Comparison of ENCODE assay signal across 8 cellular contexts in the genomic region with DNA sequence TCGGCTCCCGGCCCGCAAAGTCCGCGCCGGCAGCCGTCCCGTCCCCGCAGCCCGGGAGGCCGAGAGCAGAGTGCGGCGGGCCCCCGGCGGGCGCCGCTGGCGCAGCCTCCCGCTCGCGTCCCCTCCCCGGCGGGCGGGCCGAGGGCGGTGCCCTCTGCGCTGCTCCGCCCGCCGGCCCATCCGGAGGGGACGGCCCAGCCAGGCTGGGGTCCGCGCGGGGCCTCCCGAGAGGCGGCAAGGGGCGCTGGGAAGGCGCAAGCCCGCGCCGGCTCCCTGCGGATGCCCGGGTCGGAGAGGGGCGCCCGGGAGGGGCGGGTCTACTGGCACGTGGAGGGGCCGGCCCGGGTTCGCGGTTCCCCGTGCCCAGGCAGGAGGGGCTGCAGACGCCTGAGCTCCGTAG. TPM values are rescaled to one million over a fixed set of nuclear protein-coding genes. Genes with fewer than 3 reads are reported as not detected.
DNase-seq lines count a peak whose midpoint lies in the region; ATAC-seq and TF ChIP-seq lines count a peak whose summit lies in the region.

A gene (minus strand): TSS at position 74 of the 400 bp plus-strand sequence. CDS start 126 bp downstream, outside the sequence.
A gene (plus strand): TSS at position 179 of the 400 bp plus-strand sequence. CDS start 1,783 bp downstream, outside the sequence.

- H3K4me1 Mint-ChIP-seq in activated CD4-positive, alpha-beta T cell treated with anti-CD3 and anti-CD28 coated beads for 36 hours = peaks cover 22% of the 10 kb centered on the region
- H3K4me1 Mint-ChIP-seq in memory B cell = peaks cover 28% of the 10 kb centered on the region

- H3K9me3 Mint-ChIP-seq in activated CD4-positive, alpha-beta T cell treated with anti-CD3 and anti-CD28 coated beads for 36 hours (ENCODE audit: low read depth) = no peaks in the 10 kb centered on the region
- H3K9me3 Mint-ChIP-seq in memory B cell = no peaks in the 10 kb centered on the region

- no peaks in the 10 kb centered on the region for H3K27me3 Mint-ChIP-seq in activated CD4-positive, alpha-beta T cell treated with anti-CD3 and anti-CD28 coated beads for 36 hours
- no peaks in the 10 kb centered on the region for H3K27me3 Mint-ChIP-seq in memory B cell

- H3K9me3 ChIP-seq in GM23248 (ENCODE audit: low read depth) = no peaks in the 10 kb centered on the region

- peak within 1 kb of the TSS; percentile 90 for H3K4me3 ChIP-seq in GM12864 (ENCODE audit: low read depth, low read length)
- peak within 1 kb of the TSS; percentile 85 for H3K4me3 ChIP-seq in GM23248
- peak within 1 kb of the TSS; percentile 79 for H3K4me3 ChIP-seq in NB4 (ENCODE audit: low read depth, low read length)

- H3K79me2 ChIP-seq in GM23248 (ENCODE audit: insufficient read depth) = peaks cover 31% of the 10 kb centered on the region

- peak within 1 kb of the TSS; percentile 97 for H3K27ac Mint-ChIP-seq in activated CD4-positive, alpha-beta T cell treated with anti-CD3 and anti-CD28 coated beads for 36 hours
- peak within 1 kb of the TSS; percentile 88 for H3K27ac Mint-ChIP-seq in memory B cell

- peaks cover 26% of the 10 kb centered on the region for H3K36me3 Mint-ChIP-seq in activated CD4-positive, alpha-beta T cell treated with anti-CD3 and anti-CD28 coated beads for 36 hours (ENCODE audit: low read depth)
- peaks cover 7% of the 10 kb centered on the region for H3K36me3 Mint-ChIP-seq in memory B cell

- peaks cover 9% of the 10 kb centered on the region; the same call in 1 of the 2 replicates for H3K36me3 ChIP-seq in GM23248 (ENCODE audit: low read depth)

- no peaks in the 10 kb centered on the region for H3K27me3 ChIP-seq in GM23248 (replicated peaks; ENCODE audit: insufficient read depth)

- H3K9ac ChIP-seq in GM23248 = peak within 1 kb of the TSS; percentile 97

- TF ChIP-seq POLR2A in NB4 (IDR thresholded peaks at IDR 0.05; ENCODE audit: extremely low read depth, insufficient read length) = peak; percentile 63

- CTCF ChIA-PET in activated CD4-positive, alpha-beta T cell treated with anti-CD3 and anti-CD28 coated beads for 36 hours (lab: Charles Lee) = interaction anchor here (0.8 to 1.8 kb wide), 5 partner anchors 8 to 180 kb away, joined by 3 to 9 read pairs (median 4); a partner anchor contains a TSS

- peak within 1 kb of the TSS; percentile 87 for H2AFZ ChIP-seq in GM23248

- peaks cover 19% of the 10 kb centered on the region for H3K4me1 ChIP-seq in GM23248 (ENCODE audit: insufficient read depth)

- peak within 1 kb of the TSS; percentile 98 for H3K27ac ChIP-seq in GM23248

- H3K4me3 Mint-ChIP-seq in activated CD4-positive, alpha-beta T cell treated with anti-CD3 and anti-CD28 coated beads for 36 hours = peak within 1 kb of the TSS; percentile 98
- H3K4me3 Mint-ChIP-seq in memory B cell = peak within 1 kb of the TSS; percentile 96

- 0 to 1% methylated on average over 39 to 44 of the region's 56 CpGs for WGBS in GM23248 (ENCODE audit: low coverage in 1 of 2, low lambda C conversion rate in 2 of 2, missing lambda C conversion rate in 2 of 2), 2 experiments

- H3K9me2 ChIP-seq in GM23248 (ENCODE audit: insufficient read depth) = no peaks in the 10 kb centered on the region

- intact Hi-C loops in activated CD4-positive, alpha-beta T cell treated with anti-CD3 and anti-CD28 coated beads for 36 hours (cut with DNase I, micrococcal nuclease) = loop anchor here in 1 of 2 experiments (5.0 kb wide), 2 partner anchors 724 to 921 kb away; a partner anchor contains a TSS

- H3F3A ChIP-seq in GM23248 (ENCODE audit: insufficient read depth) = peaks cover 11% of the 10 kb centered on the region; the same call in 1 of the 2 replicates

- in situ Hi-C loops in GM23248 (cut with MboI) = loop anchor here (25.0 kb wide), 1 partner anchor 426 kb away; no protein-coding TSS in a partner anchor

- POLR2A ChIA-PET in activated CD4-positive, alpha-beta T cell treated with anti-CD3 and anti-CD28 coated beads for 36 hours (lab: Charles Lee) = no interaction called here

- TF ChIP-seq CTCF in GM12864 (IDR thresholded peaks at IDR 0.05; ENCODE audit: low read depth, low read length, missing control alignments) (no peak), NB4 (IDR thresholded peaks at IDR 0.05; ENCODE audit: low read depth, low read length) (no peak)

- peak within 1 kb of the TSS; percentile 88 for H3K4me2 ChIP-seq in GM23248 (ENCODE audit: unreplicated experiment)

- ATAC-seq in activated CD4-positive, alpha-beta T cell treated with anti-CD3 and anti-CD28 coated beads for 36 hours = peak; percentile 27
- peak; percentile 10 for ATAC-seq in memory B cell (ENCODE audit: low read depth)

- no peaks in the 10 kb centered on the region for H4K20me1 ChIP-seq in GM23248 (ENCODE audit: insufficient read depth)

- no peak for DNase-seq in GM12864 (ENCODE audit: low read depth)
- peak; percentile 75 for DNase-seq in GM23248
- DNase-seq in NB4 (ENCODE audit: low read depth) = peak; percentile 85
- peak; percentile 66 for DNase-seq in activated CD4-positive, alpha-beta T cell treated with anti-CD3 and anti-CD28 coated beads for 36 hours
- peak; percentile 27 for DNase-seq in effector CD8-positive, alpha-beta T cell (lab: John Stamatoyannopoulos, UW)
- peak; percentile 36 to 52 for DNase-seq in memory B cell (ENCODE audit: low spot score in 2 of 2)
- DNase-seq in stimulated activated CD8-positive, alpha-beta memory T cell treated with anti-CD3 and anti-CD28 coated beads, Interleukin-15, amount 100 ng/mL, for 48 hours (ENCODE audit: low read depth in 2 of 2) = peak; percentile 27 to 33
- no peak for DNase-seq in 8988T

RNA-seq across cellular contexts. Expression of the first gene that starts in this region (rescaled TPM):
- total RNA-seq in GM23248 (2014; rRNA removed; shearing (Covaris generic)) = 1.2 and 1.8 TPM in 2 replicates
- 1.3 and 1.5 TPM in 2 replicates for polyA plus RNA-seq in GM23248 (2016; fragmentation: Nextera tagmentation; extraction: Ambion mirVana)
- 1 to 10 TPM; 4.6 to 4.7 TPM for total RNA-seq in activated CD4-positive, alpha-beta T cell treated with anti-CD3 and anti-CD28 coated beads for 36 hours

RNA-seq across cellular contexts. Expression of the second gene that starts in this region (rescaled TPM):
- total RNA-seq in GM23248 (2014; rRNA removed; shearing (Covaris generic)) = 73.0 and 81.2 TPM in 2 replicates
- polyA plus RNA-seq in GM23248 (2016; fragmentation: Nextera tagmentation; extraction: Ambion mirVana) = 66.3 and 69.7 TPM in 2 replicates
- 100 to 1,000 TPM; 130 to 143 TPM for total RNA-seq in activated CD4-positive, alpha-beta T cell treated with anti-CD3 and anti-CD28 coated beads for 36 hours

Comparison
In these comparisons a context has a peak if more than half of its experiments do, and no peak if none do; other contexts are left out.
1. DNase-seq: peak in GM23248 (single experiment), NB4 (single experiment), activated CD4-positive, alpha-beta T cell treated with anti-CD3 and anti-CD28 coated beads for 36 hours (single experiment), effector CD8-positive, alpha-beta T cell (single experiment), memory B cell (2 of 2) and stimulated activated CD8-positive, alpha-beta memory T cell treated with anti-CD3 and anti-CD28 coated beads, Interleukin-15, amount 100 ng/mL, for 48 hours (2 of 2); none in GM12864 (single experiment) and 8988T (single experiment).
2. Peak in every context shown above with its lines, with median percentiles within 50 percentile points of each other: H3K4me3 ChIP-seq.